ENCODE assay signal across 8 cellular contexts in genomic region chr2:118089015-118089800, GRCh38. TPM values are rescaled to one million over a fixed set of nuclear protein-coding genes. Genes with fewer than 3 reads are reported as not detected.
DNase-seq lines count a peak whose midpoint lies in the region; ATAC-seq and TF ChIP-seq lines count a peak whose summit lies in the region.

No MANE protein-coding gene starts in this region.

- TF ChIP-seq CTCF in activated B cell treated with CpG ODN at 0.5 μM for 24 hours (IDR thresholded peaks at IDR 0.05), result no peak
- peak in 2 of 4 experiments; percentile 17 to 18 for TF ChIP-seq CTCF in uterus (IDR thresholded peaks at IDR 0.05)

- H3K27ac ChIP-seq in naive thymus-derived CD4-positive, alpha-beta T cell (ENCODE audit: low read depth, low read length), result peak overlapping the region; percentile 87
- peak overlapping the region; percentile 57 to 60 for H3K27ac ChIP-seq in uterus

- H3K27ac Mint-ChIP-seq in IgD-negative memory B cell (peak overlapping the region in 1 of 3 donors; percentile 50), activated B cell treated with CpG ODN at 0.5 μM for 24 hours (peak overlapping the region; percentile 84)
- peak overlapping the region; percentile 70 to 97 (median 91) for H3K27ac Mint-ChIP-seq in naive thymus-derived CD4-positive, alpha-beta T cell

- H3K9me3 Mint-ChIP-seq in IgD-negative memory B cell (no peaks in the 10 kb centered on the region), activated B cell treated with CpG ODN at 0.5 μM for 24 hours (no peaks in the 10 kb centered on the region)
- H3K9me3 Mint-ChIP-seq in naive thymus-derived CD4-positive, alpha-beta T cell, result no peaks in the 10 kb centered on the region

- no peaks in the 10 kb centered on the region for H3K27me3 ChIP-seq in naive thymus-derived CD4-positive, alpha-beta T cell (ENCODE audit: control insufficient read depth in 2 of 2, insufficient read depth in 2 of 2, low read length in 2 of 2)
- H3K27me3 ChIP-seq in uterus, result no peaks in the 10 kb centered on the region

- intact Hi-C loops in activated B cell treated with CpG ODN at 0.5 μM for 24 hours (cut with micrococcal nuclease), result loop anchor here (2.0 kb wide), 2 partner anchors 16 to 1670 kb away; partner anchors contain the start of gene PTPN4
- intact Hi-C loops in naive thymus-derived CD4-positive, alpha-beta T cell (cut with micrococcal nuclease), result loop anchor here (2.0 to 5.0 kb wide), 4 partner anchors 222 to 1670 kb away; partner anchors contain the start of genes PTPN4 (in 2 of the 2), C2orf76 (in 1 of the 2), DBI (in 1 of the 2) and TMEM177 (in 1 of the 2)
- intact Hi-C loops in uterus (cut with DNase I; ENCODE audit: low total_unique reads), result no loop called here

- peaks cover under 1% of the 10 kb centered on the region for H3K36me3 Mint-ChIP-seq in IgD-negative memory B cell
- H3K36me3 Mint-ChIP-seq in activated B cell treated with CpG ODN at 0.5 μM for 24 hours (ENCODE audit: low read depth), result peaks cover 9% of the 10 kb centered on the region
- peaks cover 0 to 3% (median 0%) of the 10 kb centered on the region in 5 donors for H3K36me3 Mint-ChIP-seq in naive thymus-derived CD4-positive, alpha-beta T cell

- H3K36me3 ChIP-seq in naive thymus-derived CD4-positive, alpha-beta T cell (ENCODE audit: control insufficient read depth in 2 of 3, insufficient read depth in 3 of 3, low read length in 3 of 3), result peaks cover 0 to 7% (median 0%) of the 10 kb centered on the region in 3 experiments
- no peaks in the 10 kb centered on the region for H3K36me3 ChIP-seq in uterus

- peak; percentile 29 for DNase-seq in ELF-1 (ENCODE audit: low read depth, low spot score)
- no peak for DNase-seq in activated B cell treated with CpG ODN at 0.5 μM for 24 hours
- peak in 7 of 9 donors; percentile 10 to 29 (median 12) for DNase-seq in naive thymus-derived CD4-positive, alpha-beta T cell
- DNase-seq in uterus, result peak; percentile 15 to 19
- no peak for DNase-seq in NCI-H2107 (lab: John Stamatoyannopoulos, UW)

- H3K4me3 ChIP-seq in naive thymus-derived CD4-positive, alpha-beta T cell (ENCODE audit: low read length), result peak overlapping the region; percentile 92
- peak overlapping the region; percentile 63 to 65 for H3K4me3 ChIP-seq in uterus

- peak overlapping the region; percentile 83 to 99 (median 94) for H3K4me3 Mint-ChIP-seq in IgD-negative memory B cell
- peak overlapping the region; percentile 94 for H3K4me3 Mint-ChIP-seq in activated B cell treated with CpG ODN at 0.5 μM for 24 hours
- peak overlapping the region; percentile 63 to 96 (median 92) for H3K4me3 Mint-ChIP-seq in naive thymus-derived CD4-positive, alpha-beta T cell

- H3K4me1 ChIP-seq in naive thymus-derived CD4-positive, alpha-beta T cell (ENCODE audit: control insufficient read depth in 2 of 2, insufficient read depth in 2 of 2, low read length in 2 of 2), result peaks cover 0 to 9% of the 10 kb centered on the region in 2 donors
- H3K4me1 ChIP-seq in uterus, result peaks cover 4 to 8% of the 10 kb centered on the region in 2 donors

- POLR2A ChIA-PET in activated B cell treated with CpG ODN at 0.5 μM for 24 hours (lab: Charles Lee), result interaction anchor here (1.1 to 1.9 kb wide), 7 partner anchors 11 to 275 kb away, joined by 3 to 18 read pairs (median 6); partner anchors contain the start of genes CCDC93 and DDX18
- POLR2A ChIA-PET in naive thymus-derived CD4-positive, alpha-beta T cell (lab: Charles Lee), result interaction anchor here (1.0 to 2.1 kb wide), 5 partner anchors 42 to 275 kb away, joined by 3 to 11 read pairs (median 7); partner anchors contain the start of genes CCDC93 and DDX18

- ATAC-seq in GM21447 (IDR thresholded peaks at IDR 0.05; ENCODE audit: unreplicated experiment) (peak; percentile 29), activated B cell treated with CpG ODN at 0.5 μM for 24 hours (ENCODE audit: low read depth) (no peak), esophagus mucosa (peak; percentile 48)
- peak; percentile 43 for ATAC-seq in naive thymus-derived CD4-positive, alpha-beta T cell

- H3K27me3 Mint-ChIP-seq in IgD-negative memory B cell (peaks cover 2% of the 10 kb centered on the region), activated B cell treated with CpG ODN at 0.5 μM for 24 hours (no peaks in the 10 kb centered on the region)
- H3K27me3 Mint-ChIP-seq in naive thymus-derived CD4-positive, alpha-beta T cell, result peaks cover 0 to 6% (median 0%) of the 10 kb centered on the region in 5 donors

- peaks cover 0 to 22% (median 22%) of the 10 kb centered on the region in 3 donors for H3K4me1 Mint-ChIP-seq in IgD-negative memory B cell
- peaks cover 32% of the 10 kb centered on the region for H3K4me1 Mint-ChIP-seq in activated B cell treated with CpG ODN at 0.5 μM for 24 hours
- peaks cover 6 to 45% (median 27%) of the 10 kb centered on the region in 7 donors for H3K4me1 Mint-ChIP-seq in naive thymus-derived CD4-positive, alpha-beta T cell

- CTCF ChIA-PET in activated B cell treated with CpG ODN at 0.5 μM for 24 hours (lab: Charles Lee), result interaction anchor here (1.1 to 1.7 kb wide), 2 partner anchors 42 to 77 kb away, joined by 3 to 7 read pairs; no protein-coding TSS in a partner anchor
- CTCF ChIA-PET in naive thymus-derived CD4-positive, alpha-beta T cell (lab: Charles Lee), result interaction anchor here (0.6 to 2.5 kb wide), 4 partner anchors 42 to 1657 kb away, joined by 3 to 7 read pairs (median 4); partner anchors contain the start of gene DDX18

- no peaks in the 10 kb centered on the region for H3K9me3 ChIP-seq in naive thymus-derived CD4-positive, alpha-beta T cell (ENCODE audit: control insufficient read depth in 2 of 3, low read length in 3 of 3)
- H3K9me3 ChIP-seq in uterus, result no peaks in the 10 kb centered on the region

- TF ChIP-seq POLR2A in uterus (IDR thresholded peaks at IDR 0.05), result no peak

RNA-seq across cellular contexts. Expression of gene INSIG2, which starts 0.9 kb away (rescaled TPM):
- polyA plus RNA-seq in IgD-negative memory B cell, result 17.0 TPM
- total RNA-seq in activated B cell treated with CpG ODN at 0.5 μM for 24 hours, result 16.8 and 16.9 TPM in 2 replicates
- 6.8 TPM for total RNA-seq in esophagus mucosa
- 10 to 100 TPM in 4 of 5 experiments, 1 to 10 TPM in 1; 8.5 to 31.5 (median 20.3) TPM for total RNA-seq in naive thymus-derived CD4-positive, alpha-beta T cell
- 10 to 100 TPM; 23.1 to 25.4 TPM for polyA plus RNA-seq in naive thymus-derived CD4-positive, alpha-beta T cell
- 10 to 100 TPM in 3 of 4 donors, 1 to 10 TPM in 1; 3.6 to 42.4 (median 25.8) TPM for total RNA-seq in uterus

Comparison
In these comparisons a context has a peak if more than half of its experiments do, and no peak if none do; other contexts are left out.
1. DNase-seq: peak in ELF-1 (single experiment), naive thymus-derived CD4-positive, alpha-beta T cell (7 of 9) and uterus (2 of 2); none in activated B cell treated with CpG ODN at 0.5 μM for 24 hours (single experiment) and NCI-H2107 (single experiment).
2. Peak in every context shown above with its lines, with median percentiles within 50 percentile points of each other: H3K4me3 Mint-ChIP-seq.